ENCODE assay signal across 1 cellular context in genomic region chr19:19171821-19172532, GRCh38.
TF ChIP-seq lines count a peak whose summit lies in the region.

No MANE protein-coding gene starts in this region.

TF ChIP-seq in K562, 482 proteins besides CTCF, POLR2A, EP300 and RAD21 (continued from another document and continues in another):
- TF ChIP-seq FOXA3 (CRISPR knock-in tag; conservative IDR thresholded peaks at IDR 0.05 in 1 of 2, IDR thresholded peaks at IDR 0.05 in 1 of 2) (no peak), BHLHE40 (IDR thresholded peaks at IDR 0.05; ENCODE audit: low read length) (no peak), DLX4 (CRISPR knock-in tag; IDR thresholded peaks at IDR 0.05) (no peak), ZNF449 (CRISPR knock-in tag; IDR thresholded peaks at IDR 0.05) (no peak), EGR1 (conservative IDR thresholded peaks at IDR 0.05) (peak; percentile 83), ZNF398 (CRISPR knock-in tag; IDR thresholded peaks at IDR 0.05) (no peak), MCM7 (IDR thresholded peaks at IDR 0.05) (no peak), TFAP4 (CRISPR knock-in tag; IDR thresholded peaks at IDR 0.05; ENCODE audit: borderline replicate concordance) (peak; percentile 90), SETDB1 (IDR thresholded peaks at IDR 0.05; ENCODE audit: low read length) (no peak), SMAD4 (CRISPR knock-in tag; conservative IDR thresholded peaks at IDR 0.05) (peak; percentile 67), ZNF512 (tag; IDR thresholded peaks at IDR 0.05) (no peak), ZNF444 (CRISPR knock-in tag; IDR thresholded peaks at IDR 0.05) (no peak), U2AF2 (optimal IDR thresholded peaks at IDR 0.05; ENCODE audit: low read depth, low read length) (no peak), TCF7 (IDR thresholded peaks at IDR 0.05; ENCODE audit: borderline replicate concordance) (no peak), ERF (CRISPR knock-in tag; IDR thresholded peaks at IDR 0.05) (no peak), ETV5 (CRISPR knock-in tag; IDR thresholded peaks at IDR 0.05; ENCODE audit: low read depth) (no peak), ATF6 (CRISPR knock-in tag; IDR thresholded peaks at IDR 0.05) (no peak), POLR2AphosphoS2 (IDR thresholded peaks at IDR 0.05; ENCODE audit: low read length) (no peak), MXI1 (IDR thresholded peaks at IDR 0.05; ENCODE audit: low read depth, low read length) (no peak), ZNF217 (CRISPR knock-in tag; IDR thresholded peaks at IDR 0.05) (no peak), NR2C2 (CRISPR knock-in tag; IDR thresholded peaks at IDR 0.05) (no peak), NR2C2 (tag; IDR thresholded peaks at IDR 0.05) (no peak; the same call in 1 of the 2 replicates), TCF7L2 (IDR thresholded peaks at IDR 0.05; ENCODE audit: low read depth, low read length) (no peak), MBD2 (IDR thresholded peaks at IDR 0.05; ENCODE audit: borderline replicate concordance, low read depth) (no peak), MLLT1 (IDR thresholded peaks at IDR 0.05) (no peak), CREM (IDR thresholded peaks at IDR 0.05; ENCODE audit: low read depth) (no peak), ATF2 (CRISPR knock-in tag; IDR thresholded peaks at IDR 0.05) (no peak), CEBPB (tag; IDR thresholded peaks at IDR 0.05) (peak; percentile 85), GTF2F1 (IDR thresholded peaks at IDR 0.05; ENCODE audit: low read depth, low read length) (no peak), SREBF1 (IDR thresholded peaks at IDR 0.05; ENCODE audit: borderline replicate concordance, low read depth, low read length) (no peak), HES1 (IDR thresholded peaks at IDR 0.05; ENCODE audit: low read depth) (no peak), XRCC4 (IDR thresholded peaks at IDR 0.05; ENCODE audit: extremely low read depth, insufficient read depth, insufficient read length) (no peak), ZBTB9 (CRISPR knock-in tag; IDR thresholded peaks at IDR 0.05) (no peak), ZNF79 (CRISPR knock-in tag; IDR thresholded peaks at IDR 0.05; ENCODE audit: low read depth) (no peak), CLOCK (CRISPR knock-in tag; IDR thresholded peaks at IDR 0.05; ENCODE audit: borderline replicate concordance) (no peak), HDAC6 (IDR thresholded peaks at IDR 0.05; ENCODE audit: low read depth, low read length) (no peak), ZNF253 (CRISPR knock-in tag; conservative IDR thresholded peaks at IDR 0.05) (no peak), HIVEP1 (CRISPR knock-in tag; IDR thresholded peaks at IDR 0.05) (no peak), KLF10 (CRISPR knock-in tag; IDR thresholded peaks at IDR 0.05) (no peak), HNRNPL (IDR thresholded peaks at IDR 0.05; ENCODE audit: low read depth, low read length) (no peak), HOMEZ (CRISPR knock-in tag; IDR thresholded peaks at IDR 0.05) (no peak), CCNT2 (IDR thresholded peaks at IDR 0.05; ENCODE audit: borderline replicate concordance, extremely low read depth, insufficient read length, low read depth, low read length) (peak; percentile 21), ZBTB17 (CRISPR knock-in tag; IDR thresholded peaks at IDR 0.05) (no peak), FOXO4 (CRISPR knock-in tag; IDR thresholded peaks at IDR 0.05) (no peak), ZNF589 (CRISPR knock-in tag; IDR thresholded peaks at IDR 0.05; ENCODE audit: low read depth) (no peak), FOXP1 (CRISPR knock-in tag; IDR thresholded peaks at IDR 0.05) (no peak), ZNF586 (CRISPR knock-in tag; conservative IDR thresholded peaks at IDR 0.05) (no peak), PHF20 (IDR thresholded peaks at IDR 0.05; ENCODE audit: partially characterized antibody) (peak; percentile 24)
